ENCODE assay signal across 31 cellular contexts in the genomic region with DNA sequence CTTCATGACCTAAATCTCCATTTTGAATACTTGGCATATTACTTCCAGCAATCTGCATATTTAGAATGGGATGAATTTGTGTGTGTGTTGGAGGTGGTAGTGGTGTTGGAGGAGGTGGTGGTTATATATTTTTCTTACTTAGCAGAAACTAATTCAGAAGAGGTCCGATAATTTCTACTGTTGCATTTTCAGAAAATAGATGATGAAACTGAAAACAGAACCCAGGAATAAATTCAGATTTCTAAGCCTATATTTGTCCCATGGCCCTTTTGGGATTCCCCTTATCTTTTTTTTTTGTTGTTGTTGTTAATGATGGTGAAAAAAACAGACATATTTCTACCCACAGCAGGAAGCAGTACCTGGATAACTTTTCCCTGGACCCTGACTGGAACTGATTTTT.
"Had no signal": no experiment of that assay in that cellular context is flagged by ENCODE, and none has a peak within 500 bp of the region (broad histone marks: within the 10 kb centered on the region; RNA-seq: fewer than 3 reads in every experiment).

No MANE protein-coding gene starts in this region.

- H3K9me3 ChIP-seq: ascending aorta, breast epithelium, esophagus muscularis mucosa, gastrocnemius medialis, heart left ventricle had no signal

- H3K4me1 ChIP-seq: breast epithelium, foreskin keratinocyte, gastrocnemius medialis had no signal

- H3K9me3 Mint-ChIP-seq: activated CD4-positive, alpha-beta T cell treated with anti-CD3 and anti-CD28 coated beads, Interleukin-2, amount 10 ng/mL, durations not matched to agents 24 days and 14 days; activated naive CD4-positive, alpha-beta T cell treated with anti-CD3 and anti-CD28 coated beads, Interleukin-2, amount 10 ng/mL, durations not matched to agents 7 days and 5 days; activated T-cell treated with anti-CD3 and anti-CD28 coated beads, Interleukin-2, amount 50 U/mL, for 24 hours; central memory CD8-positive, alpha-beta T cell; dendritic cell treated with granulocyte-macrophage colony-stimulating factor and Interleukin-4, amounts not matched to agents 40 ng/mL and 50 ng/mL, for 4 days; effector memory CD8-positive, alpha-beta T cell had no signal

- DNase-seq: activated CD4-positive, alpha-beta memory T cell treated with anti-CD3 and anti-CD28 coated beads, Interleukin-2, amount 10 ng/mL, durations not matched to agents 7 days and 5 days; activated CD4-positive, alpha-beta T cell treated with anti-CD3 and anti-CD28 coated beads for 36 hours; activated CD4-positive, alpha-beta T cell treated with anti-CD3 and anti-CD28 coated beads, Interleukin-2, amount 10 ng/mL, durations not matched to agents 24 days and 14 days; activated CD4-positive, alpha-beta T cell treated with anti-CD3 and anti-CD28 coated beads, Interleukin-2, amount 50 U/mL, for 4 hours; activated CD4-positive, CD25-positive, alpha-beta regulatory T cell; activated CD4-positive, CD25-positive, alpha-beta regulatory T cell treated with anti-CD3 and anti-CD28 coated beads, Interleukin-2, amount 50 U/mL, for 72 hours; activated CD8-positive, alpha-beta memory T cell treated with anti-CD3 and anti-CD28 coated beads, Interleukin-2, amount 50 U/mL, for 48 hours; activated gamma-delta T cell; activated naive CD4-positive, alpha-beta T cell; activated naive CD4-positive, alpha-beta T cell treated with anti-CD3 and anti-CD28 coated beads, Interleukin-2, amount 10 ng/mL, durations not matched to agents 7 days and 5 days; activated naive CD8-positive, alpha-beta T cell treated with anti-CD3 and anti-CD28 coated beads, Interleukin-2, amount 10 ng/mL, durations not matched to agents 7 days and 5 days; activated T-cell treated with anti-CD3 and anti-CD28 coated beads for 4 hours; activated T-cell treated with anti-CD3 and anti-CD28 coated beads, Interleukin-2, amount 50 U/mL, for 24 hours; activated T-cell treated with anti-CD3 and anti-CD28 coated beads, Interleukin-2, amount 50 U/mL, for 72 hours; effector CD4-positive, alpha-beta T cell; effector memory CD8-positive, alpha-beta T cell; erythroblast; foreskin keratinocyte; gastrocnemius medialis; glutamatergic neuron; heart left ventricle; T-helper 2 cell had no signal

- H3K4me1 Mint-ChIP-seq: activated CD4-positive, alpha-beta memory T cell treated with anti-CD3 and anti-CD28 coated beads, Interleukin-2, amount 10 ng/mL, durations not matched to agents 7 days and 5 days; activated CD4-positive, alpha-beta T cell treated with anti-CD3 and anti-CD28 coated beads, Interleukin-2, amount 10 ng/mL, durations not matched to agents 24 days and 14 days; central memory CD8-positive, alpha-beta T cell had no signal

- H3K4me3 ChIP-seq: ascending aorta, breast epithelium, cardiac muscle cell, coronary artery, esophagus muscularis mucosa, gastrocnemius medialis, heart left ventricle had no signal

- H3K27ac ChIP-seq: ascending aorta, breast epithelium, cardiac muscle cell, coronary artery, esophagus muscularis mucosa, foreskin keratinocyte, gastrocnemius medialis, heart left ventricle had no signal

- ATAC-seq: activated CD4-positive, alpha-beta T cell treated with anti-CD3 and anti-CD28 coated beads for 36 hours; activated naive CD4-positive, alpha-beta T cell treated with anti-CD3 and anti-CD28 coated beads, Interleukin-2, amount 50 U/mL, for 72 hours; effector memory CD8-positive, alpha-beta T cell; foreskin keratinocyte; gastrocnemius medialis; heart left ventricle had no signal

- H3K36me3 ChIP-seq: ascending aorta, breast epithelium, cardiac muscle cell, esophagus muscularis mucosa, gastrocnemius medialis, heart left ventricle had no signal

- H3K36me3 Mint-ChIP-seq: activated naive CD4-positive, alpha-beta T cell treated with anti-CD3 and anti-CD28 coated beads, Interleukin-2, amount 10 ng/mL, durations not matched to agents 7 days and 5 days; activated naive CD4-positive, alpha-beta T cell treated with anti-CD3 and anti-CD28 coated beads, Interleukin-2, amount 50 U/mL, for 72 hours; activated naive CD8-positive, alpha-beta T cell treated with anti-CD3 and anti-CD28 coated beads, Interleukin-2, amount 10 ng/mL, durations not matched to agents 7 days and 5 days; brain had no signal

- H3K27me3 ChIP-seq: ascending aorta, breast epithelium, cardiac muscle cell, esophagus muscularis mucosa, foreskin keratinocyte, gastrocnemius medialis, heart left ventricle had no signal

- H3K4me3 Mint-ChIP-seq: activated CD4-positive, alpha-beta memory T cell treated with anti-CD3 and anti-CD28 coated beads, Interleukin-2, amount 10 ng/mL, durations not matched to agents 7 days and 5 days; activated CD4-positive, alpha-beta T cell treated with anti-CD3 and anti-CD28 coated beads for 36 hours; activated CD4-positive, alpha-beta T cell treated with anti-CD3 and anti-CD28 coated beads, Interleukin-2, amount 10 ng/mL, durations not matched to agents 24 days and 14 days; activated naive CD4-positive, alpha-beta T cell treated with anti-CD3 and anti-CD28 coated beads, Interleukin-2, amount 10 ng/mL, durations not matched to agents 7 days and 5 days; activated naive CD8-positive, alpha-beta T cell treated with anti-CD3 and anti-CD28 coated beads, Interleukin-2, amount 10 ng/mL, durations not matched to agents 7 days and 5 days; activated T-cell treated with anti-CD3 and anti-CD28 coated beads, Interleukin-2, amount 50 U/mL, for 24 hours; activated T-cell treated with anti-CD3 and anti-CD28 coated beads, Interleukin-2, amount 50 U/mL, for 72 hours; brain; central memory CD8-positive, alpha-beta T cell; dendritic cell treated with granulocyte-macrophage colony-stimulating factor and Interleukin-4, amounts not matched to agents 40 ng/mL and 50 ng/mL, for 4 days; effector memory CD8-positive, alpha-beta T cell had no signal

- H3K27ac Mint-ChIP-seq: activated CD4-positive, alpha-beta memory T cell treated with anti-CD3 and anti-CD28 coated beads, Interleukin-2, amount 10 ng/mL, durations not matched to agents 7 days and 5 days; activated CD4-positive, alpha-beta T cell treated with anti-CD3 and anti-CD28 coated beads for 36 hours; activated CD4-positive, alpha-beta T cell treated with anti-CD3 and anti-CD28 coated beads, Interleukin-2, amount 10 ng/mL, durations not matched to agents 24 days and 14 days; activated naive CD4-positive, alpha-beta T cell treated with anti-CD3 and anti-CD28 coated beads, Interleukin-2, amount 10 ng/mL, durations not matched to agents 7 days and 5 days; activated naive CD4-positive, alpha-beta T cell treated with anti-CD3 and anti-CD28 coated beads, Interleukin-2, amount 50 U/mL, for 72 hours; activated naive CD8-positive, alpha-beta T cell treated with anti-CD3 and anti-CD28 coated beads, Interleukin-2, amount 10 ng/mL, durations not matched to agents 7 days and 5 days; activated T-cell treated with anti-CD3 and anti-CD28 coated beads, Interleukin-2, amount 50 U/mL, for 24 hours; activated T-cell treated with anti-CD3 and anti-CD28 coated beads, Interleukin-2, amount 50 U/mL, for 72 hours; brain; dendritic cell treated with granulocyte-macrophage colony-stimulating factor and Interleukin-4, amounts not matched to agents 40 ng/mL and 50 ng/mL, for 4 days; effector memory CD8-positive, alpha-beta T cell had no signal

- H3K27me3 Mint-ChIP-seq: activated naive CD4-positive, alpha-beta T cell treated with anti-CD3 and anti-CD28 coated beads, Interleukin-2, amount 10 ng/mL, durations not matched to agents 7 days and 5 days; brain; central memory CD8-positive, alpha-beta T cell; dendritic cell treated with granulocyte-macrophage colony-stimulating factor and Interleukin-4, amounts not matched to agents 40 ng/mL and 50 ng/mL, for 4 days had no signal
